ENCODE assay signal across 12 cellular contexts in the genomic region with DNA sequence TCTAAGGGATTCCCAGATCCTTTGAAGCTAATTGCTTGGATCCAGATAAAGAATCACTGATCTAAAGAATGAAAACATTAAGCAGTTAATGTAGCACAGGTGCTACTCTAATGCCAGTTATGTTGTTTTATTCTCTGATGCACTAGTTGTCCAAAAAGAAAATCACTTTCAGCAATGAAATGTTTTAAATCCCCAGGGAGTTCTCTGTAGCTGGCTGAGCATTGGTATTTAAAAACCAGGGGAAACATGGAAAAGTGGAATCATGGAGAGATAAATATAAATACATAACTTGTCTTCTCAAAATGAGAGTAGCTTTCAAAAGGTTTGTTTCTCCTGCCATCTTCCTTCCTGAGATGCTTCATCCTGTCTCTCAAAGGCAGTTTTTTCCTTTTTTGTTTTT.
"Had no signal": no experiment of that assay in that cellular context is flagged by ENCODE, and none has a peak within 500 bp of the region (broad histone marks: within the 10 kb centered on the region; RNA-seq: fewer than 3 reads in every experiment).

No MANE protein-coding gene starts in this region.

- DNase-seq: activated CD4-positive, alpha-beta T cell treated with anti-CD3 and anti-CD28 coated beads for 48 hours; activated effector memory CD4-positive, alpha-beta T cell treated with Interleukin-2 at 50 U/mL for 16 hours; aorta; left cardiac atrium; naive thymus-derived CD4-positive, alpha-beta T cell; SK-N-SH had no signal

- H3K27ac Mint-ChIP-seq: activated naive CD8-positive, alpha-beta T cell; WTC11 had no signal

- H3K9me3 Mint-ChIP-seq: naive thymus-derived CD4-positive, alpha-beta T cell; WTC11 had no signal

- H3K27me3 ChIP-seq: breast epithelium, tibial nerve, vagina had no signal

- H3K27me3 Mint-ChIP-seq: activated naive CD8-positive, alpha-beta T cell; naive thymus-derived CD4-positive, alpha-beta T cell had no signal

- ATAC-seq: left cardiac atrium; naive thymus-derived CD4-positive, alpha-beta T cell; WTC11 had no signal

- H3K27ac ChIP-seq: breast epithelium, tibial nerve, vagina had no signal

- H3K4me1 ChIP-seq: breast epithelium had no signal

- H3K4me3 ChIP-seq: breast epithelium, lung, tibial nerve, vagina had no signal

- H3K9me3 ChIP-seq: breast epithelium, SK-N-SH, tibial nerve, vagina had no signal

- H3K9ac ChIP-seq: SK-N-SH had no signal

- H3K4me2 ChIP-seq: SK-N-SH had no signal

- H3K36me3 ChIP-seq: breast epithelium had no signal

- H3K4me3 Mint-ChIP-seq: activated naive CD8-positive, alpha-beta T cell; naive thymus-derived CD4-positive, alpha-beta T cell; WTC11 had no signal

- H3K4me1 Mint-ChIP-seq: WTC11 had no signal
